25 cellular contexts compared by ENCODE assay signal in the genomic region with DNA sequence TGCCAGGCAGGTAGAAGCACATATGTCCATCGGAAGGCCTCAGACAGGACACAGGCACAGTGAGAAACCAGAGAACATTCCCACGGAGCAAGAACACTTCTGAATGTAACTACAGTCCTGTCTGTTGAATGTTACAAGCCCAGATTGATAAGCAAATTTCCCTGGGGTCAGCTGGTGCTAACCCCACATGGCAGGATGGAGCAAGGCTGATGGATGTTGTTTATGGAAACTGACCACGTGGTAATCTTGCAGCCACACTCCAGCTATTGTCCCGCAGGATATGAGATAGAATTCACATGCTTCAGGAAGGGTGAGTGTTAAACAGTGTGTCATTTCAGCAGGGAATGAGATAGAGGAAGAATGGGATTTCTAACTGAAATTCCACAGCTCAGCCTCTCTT.
A peak's percentile ranks its signal among the peaks of the same experiment; 100 is the strongest.
DNase-seq lines count a peak whose midpoint lies in the region; ATAC-seq and TF ChIP-seq lines count a peak whose summit lies in the region.
"Had no signal": no experiment of that assay in that cellular context is flagged by ENCODE, and none has a peak within 500 bp of the region (broad histone marks: within the 10 kb centered on the region; RNA-seq: fewer than 3 reads in every experiment).

No MANE protein-coding gene starts in this region.

- H2BK15ac ChIP-seq in mesendoderm (replicated peaks; ENCODE audit: low read depth), result no peak overlapping the region

- no peak overlapping the region for H4K8ac ChIP-seq in mesendoderm (ENCODE audit: low read depth, low read length)

- H3K4me2 ChIP-seq in mesendoderm (ENCODE audit: low read length), result no peak overlapping the region
- H3K4me2 ChIP-seq: GM23338, PC-9 had no signal

- no peak overlapping the region for H4K5ac ChIP-seq in mesendoderm (ENCODE audit: low read length)

- no CpG with 5 or more reads among the region's 4 CpGs for WGBS in mesendoderm (ENCODE audit: extremely low coverage, insufficient coverage, low lambda C conversion rate)

- ATAC-seq in GM21576 (IDR thresholded peaks at IDR 0.05; ENCODE audit: unreplicated experiment), result no peak
- ATAC-seq: CD8-positive, alpha-beta T cell; GM23338; naive thymus-derived CD4-positive, alpha-beta T cell had no signal

- H3K9me3 ChIP-seq in colonic mucosa, result no peaks in the 10 kb centered on the region
- H3K9me3 ChIP-seq: psoas muscle had no signal

- H3K27me3 ChIP-seq in colonic mucosa, result no peaks in the 10 kb centered on the region
- H3K27me3 ChIP-seq in mesendoderm (ENCODE audit: insufficient read depth, low read length, poor library complexity), result no peaks in the 10 kb centered on the region
- H3K27me3 ChIP-seq: tibial nerve had no signal

- no peak overlapping the region for H2BK5ac ChIP-seq in mesendoderm (ENCODE audit: low read length)

- H3K27ac ChIP-seq in colonic mucosa, result no peak overlapping the region
- H3K27ac ChIP-seq in mesendoderm (ENCODE audit: low read depth, low read length), result no peak overlapping the region
- H3K27ac ChIP-seq: PC-9, psoas muscle, tibial nerve had no signal

- no peak overlapping the region for H3K18ac ChIP-seq in mesendoderm (ENCODE audit: low read length)

- H2BK120ac ChIP-seq in mesendoderm (ENCODE audit: low read depth, low read length), result no peak overlapping the region

- no peak overlapping the region for H3K23ac ChIP-seq in mesendoderm (ENCODE audit: low read length)

- no peaks in the 10 kb centered on the region for H3K79me2 ChIP-seq in mesendoderm (ENCODE audit: control insufficient read depth, insufficient read depth, low read length)

- H3K9ac ChIP-seq in colonic mucosa (ENCODE audit: low read depth in 2 of 2, low read length in 2 of 2), result no peak overlapping the region
- no peak overlapping the region for H3K9ac ChIP-seq in mesendoderm (ENCODE audit: low read length)

- H3K79me1 ChIP-seq in mesendoderm (ENCODE audit: low read length), result no peaks in the 10 kb centered on the region

- no peak for TF ChIP-seq CTCF in colonic mucosa (IDR thresholded peaks at IDR 0.05)

- H3K4me3 ChIP-seq in colonic mucosa, result no peak overlapping the region
- H3K4me3 ChIP-seq in mesendoderm (ENCODE audit: low read length), result no peak overlapping the region
- H3K4me3 ChIP-seq: GM23338, PC-9, psoas muscle, tibial nerve had no signal

- H3K36me3 ChIP-seq in colonic mucosa, result no peaks in the 10 kb centered on the region
- no peaks in the 10 kb centered on the region for H3K36me3 ChIP-seq in mesendoderm (ENCODE audit: control insufficient read depth, insufficient read depth, low read length)
- H3K36me3 ChIP-seq: tibial nerve had no signal

- no peak overlapping the region for H3K4ac ChIP-seq in mesendoderm (ENCODE audit: low read depth, low read length)

- no peaks in the 10 kb centered on the region for H3K4me1 ChIP-seq in colonic mucosa
- H3K4me1 ChIP-seq in mesendoderm (ENCODE audit: control insufficient read depth, low read depth, low read length), result peaks cover 6% of the 10 kb centered on the region
- H3K4me1 ChIP-seq: psoas muscle, tibial nerve had no signal

- H3K56ac ChIP-seq in mesendoderm (ENCODE audit: low read length), result no peak overlapping the region

- peak overlapping the region; percentile 85 for H2AK5ac ChIP-seq in mesendoderm (ENCODE audit: low read length)

- DNase-seq in HT1080 (ENCODE audit: low read depth), result peak; percentile 13
- DNase-seq in colonic mucosa, result peak; percentile 11
- peak; percentile 72 for DNase-seq in glomerular endothelial cell (ENCODE audit: extremely low read depth, low read depth, low spot score)
- peak; percentile 70 for DNase-seq in mesendoderm
- DNase-seq in retina, result no peak
- DNase-seq in AG08396 (ENCODE audit: low spot score), result no peak
- DNase-seq in NOMO-1 (lab: John Stamatoyannopoulos, UW; ENCODE audit: unreplicated experiment in 2 of 2), result no peak
- DNase-seq: activated CD4-positive, alpha-beta T cell treated with anti-CD3 and anti-CD28 coated beads, Interleukin-2, amount 10 ng/mL, durations not matched to agents 24 days and 14 days; activated naive CD4-positive, alpha-beta T cell; activated T-cell treated with anti-CD3 and anti-CD28 coated beads, Interleukin-2, amount 50 U/mL, for 48 hours; CD8-positive, alpha-beta T cell; DMS 273 treated with DMSO at 0.1 percent for 48 hours; EL; mammary epithelial cell; naive thymus-derived CD4-positive, alpha-beta T cell; NCI-H2171; NCI-H524; NK-92 treated with Interleukin-12 subunit alpha and Interleukin-12 subunit beta, amount 100 ng/mL, for 24 hours; PC-9; psoas muscle; small intestine; stimulated activated CD4-positive, alpha-beta T cell treated with anti-CD3 and anti-CD28 coated beads, Interleukin-1b, Interleukin-23, amount 100 ng/mL, for 48 hours had no signal

- intact Hi-C loops in colonic mucosa (cut with DNase I), result no loop called here

Comparison
In these comparisons a context has a peak if more than half of its experiments do, and no peak if none do; other contexts are left out.
1. DNase-seq: peak in HT1080 (single experiment), colonic mucosa (single experiment), glomerular endothelial cell (single experiment) and mesendoderm (single experiment); none in retina (single experiment), AG08396 (single experiment) and NOMO-1 (0 of 2).